In genomic region chr5:142432369-142432863, GRCh38 we compare ENCODE assay signal across 8 cellular contexts.
DNase-seq lines count a peak whose midpoint lies in the region; ATAC-seq and TF ChIP-seq lines count a peak whose summit lies in the region.

No MANE protein-coding gene starts in this region.

- H3K27ac Mint-ChIP-seq in activated CD4-positive, alpha-beta T cell treated with anti-CD3 and anti-CD28 coated beads for 36 hours: peak overlapping the region; percentile 79

- no peaks in the 10 kb centered on the region for H4K20me1 ChIP-seq in Loucy (ENCODE audit: insufficient read depth, low read length, poor library complexity, severe bottlenecking)

- H3K9me2 ChIP-seq in Loucy (replicated peaks; ENCODE audit: low read depth, low read length): no peaks in the 10 kb centered on the region

- CTCF ChIA-PET in activated CD4-positive, alpha-beta T cell treated with anti-CD3 and anti-CD28 coated beads for 36 hours (lab: Charles Lee): interaction anchor here (0.6 to 1.3 kb wide), 5 partner anchors 33 to 439 kb away, joined by 3 to 4 read pairs (median 3); no protein-coding TSS in a partner anchor

- H3K9me3 ChIP-seq in Loucy (ENCODE audit: insufficient read depth, low read depth, low read length): no peaks in the 10 kb centered on the region

- H3K36me3 Mint-ChIP-seq in activated CD4-positive, alpha-beta T cell treated with anti-CD3 and anti-CD28 coated beads for 36 hours (ENCODE audit: low read depth): no peaks in the 10 kb centered on the region

- DNase-seq in activated CD4-positive, alpha-beta T cell treated with anti-CD3 and anti-CD28 coated beads for 36 hours: peak; percentile 55
- DNase-seq in activated CD4-positive, alpha-beta T cell treated with anti-CD3 and anti-CD28 coated beads for 1 hour: no peak
- peak; percentile 9 for DNase-seq in activated gamma-delta T cell treated with anti-CD3 and anti-CD28 coated beads, Interleukin-2, amount 50 U/mL, for 16 hours (ENCODE audit: low read depth)
- DNase-seq in stimulated activated CD4-positive, alpha-beta T cell treated with anti-CD3 and anti-CD28 coated beads, Interleukin-4, amount 100 ng/mL, for 4 hours: peak; percentile 12 to 16
- no peak for DNase-seq in RKO (ENCODE audit: low spot score)
- DNase-seq in NCI-H187 treated with DMSO at 0.1 percent for 48 hours (lab: John Stamatoyannopoulos, UW): no peak
- no peak for DNase-seq in OCI-M1 (lab: John Stamatoyannopoulos, UW)

- H3K9ac ChIP-seq in Loucy (ENCODE audit: low read depth, low read length, poor library complexity, severe bottlenecking): peak overlapping the region; percentile 61

- peaks cover 65% of the 10 kb centered on the region for H3K4me1 ChIP-seq in Loucy (ENCODE audit: insufficient read depth, low read length, poor library complexity, severe bottlenecking)

- H3K36me3 ChIP-seq in Loucy (ENCODE audit: insufficient read depth, low read length): no peaks in the 10 kb centered on the region

- H2AFZ ChIP-seq in Loucy (ENCODE audit: low read length): peak overlapping the region; percentile 3; the same call in 1 of the 2 replicates

- TF ChIP-seq CTCF in Loucy (conservative IDR thresholded peaks at IDR 0.05; ENCODE audit: low read length): 0 out of 2 replicates have a peak, but pooled peaks have one; percentile 10

- POLR2A ChIA-PET in activated CD4-positive, alpha-beta T cell treated with anti-CD3 and anti-CD28 coated beads for 36 hours (lab: Charles Lee): interaction anchor here (0.5 to 0.6 kb wide), 3 partner anchors 61 to 108 kb away, joined by 3 to 4 read pairs (median 4); partner anchors contain the start of gene SPRY4

- H3K4me3 Mint-ChIP-seq in activated CD4-positive, alpha-beta T cell treated with anti-CD3 and anti-CD28 coated beads for 36 hours: peak overlapping the region; percentile 12

- H3K4me2 ChIP-seq in Loucy (ENCODE audit: low read depth, low read length, poor library complexity, severe bottlenecking): peak overlapping the region; percentile 79

- no peaks in the 10 kb centered on the region for H3K27me3 ChIP-seq in Loucy (ENCODE audit: insufficient read depth, low read length, poor library complexity, severe bottlenecking)

- H3K79me2 ChIP-seq in Loucy (ENCODE audit: insufficient read depth, low read length): no peaks in the 10 kb centered on the region

- H3K4me3 ChIP-seq in Loucy (ENCODE audit: low read length, poor library complexity, severe bottlenecking): peak overlapping the region; percentile 64

- H3K27me3 Mint-ChIP-seq in activated CD4-positive, alpha-beta T cell treated with anti-CD3 and anti-CD28 coated beads for 36 hours: no peaks in the 10 kb centered on the region

- H3F3A ChIP-seq in Loucy (ENCODE audit: low read depth): peaks cover 6% of the 10 kb centered on the region; the same call in 1 of the 2 replicates

- peak; percentile 73 for ATAC-seq in activated CD4-positive, alpha-beta T cell treated with anti-CD3 and anti-CD28 coated beads for 36 hours

- H3K4me1 Mint-ChIP-seq in activated CD4-positive, alpha-beta T cell treated with anti-CD3 and anti-CD28 coated beads for 36 hours: peaks cover 39% of the 10 kb centered on the region

- intact Hi-C loops in activated CD4-positive, alpha-beta T cell treated with anti-CD3 and anti-CD28 coated beads for 36 hours (cut with DNase I, micrococcal nuclease): loop anchor here (2.0 to 10.0 kb wide), 3 partner anchors 40 to 108 kb away; partner anchors contain the start of gene SPRY4 (in 1 of the 2)

- no peaks in the 10 kb centered on the region for H3K9me3 Mint-ChIP-seq in activated CD4-positive, alpha-beta T cell treated with anti-CD3 and anti-CD28 coated beads for 36 hours (ENCODE audit: low read depth)

Comparison
In these comparisons a context has a peak if more than half of its experiments do, and no peak if none do; other contexts are left out.
1. DNase-seq: peak in activated CD4-positive, alpha-beta T cell treated with anti-CD3 and anti-CD28 coated beads for 36 hours (single experiment), activated gamma-delta T cell treated with anti-CD3 and anti-CD28 coated beads, Interleukin-2, amount 50 U/mL, for 16 hours (single experiment) and stimulated activated CD4-positive, alpha-beta T cell treated with anti-CD3 and anti-CD28 coated beads, Interleukin-4, amount 100 ng/mL, for 4 hours (2 of 2); none in activated CD4-positive, alpha-beta T cell treated with anti-CD3 and anti-CD28 coated beads for 1 hour (single experiment), RKO (single experiment), NCI-H187 treated with DMSO at 0.1 percent for 48 hours (single experiment) and OCI-M1 (single experiment).